In genomic region chr10:85524001-85524400, GRCh38 we compare ENCODE assay signal across 24 cellular contexts.
"Had no signal": no experiment of that assay in that cellular context is flagged by ENCODE, and none has a peak within 500 bp of the region (broad histone marks: within the 10 kb centered on the region; RNA-seq: fewer than 3 reads in every experiment).

No MANE protein-coding gene starts in this region.

- DNase-seq: activated CD4-positive, alpha-beta memory T cell treated with anti-CD3 and anti-CD28 coated beads for 36 hours; activated CD4-positive, alpha-beta T cell treated with anti-CD3 and anti-CD28 coated beads for 48 hours; activated CD8-positive, alpha-beta memory T cell treated with anti-CD3 and anti-CD28 coated beads, Interleukin-2, amount 50 U/mL, for 4 hours; activated effector memory CD4-positive, alpha-beta T cell treated with anti-CD3 and anti-CD28 coated beads, Interleukin-2, amount 50 U/mL, for 16 hours; activated naive CD4-positive, alpha-beta T cell treated with anti-CD3 and anti-CD28 coated beads for 36 hours; activated naive CD8-positive, alpha-beta T cell treated with anti-CD3 and anti-CD28 coated beads for 36 hours; activated T-cell treated with anti-CD3 and anti-CD28 coated beads, Interleukin-2, amount 50 U/mL, for 1 hour; adrenal gland; aorta; brain microvascular endothelial cell; caudate nucleus; endodermal cell; foreskin fibroblast; head of caudate nucleus; left cardiac atrium; mucosa of descending colon; posterior cingulate gyrus; retina; stimulated activated CD4-positive, alpha-beta T cell treated with anti-CD3 and anti-CD28 coated beads, Interleukin-4, amount 100 ng/mL, for 24 hours; T-helper 17 cell; T1000; upper lobe of right lung; WERI-Rb-1 had no signal

- H3K4me1 ChIP-seq: adrenal gland, upper lobe of right lung had no signal

- H3K9me3 ChIP-seq: adrenal gland, mucosa of descending colon, upper lobe of right lung had no signal

- H3K27ac ChIP-seq: adrenal gland, brain microvascular endothelial cell, skin epidermis, upper lobe of right lung, WERI-Rb-1 had no signal

- H3K4me3 ChIP-seq: adrenal gland, mucosa of descending colon, skin epidermis, upper lobe of right lung had no signal

- H3K36me3 ChIP-seq: adrenal gland, brain microvascular endothelial cell, upper lobe of right lung, WERI-Rb-1 had no signal

- H3K27me3 ChIP-seq: adrenal gland, brain microvascular endothelial cell, upper lobe of right lung had no signal
